8 cellular contexts compared by ENCODE assay signal in genomic region chr3:158570999-158571702, GRCh38. TPM values are rescaled to one million over a fixed set of nuclear protein-coding genes. Genes with fewer than 3 reads are reported as not detected.
DNase-seq lines count a peak whose midpoint lies in the region; TF ChIP-seq lines count a peak whose summit lies in the region.

TSS of gene MLF1 (plus strand) at chr3:158571194. CDS start at chr3:158571301, 107 bp downstream.

- peaks cover 55% of the 10 kb centered on the region for H3K27me3 Mint-ChIP-seq in activated naive CD8-positive, alpha-beta T cell treated with anti-CD3 and anti-CD28 coated beads for 36 hours

- H3K4me1 ChIP-seq in neuronal stem cell (ENCODE audit: control insufficient read depth in 2 of 2, insufficient read depth in 1 of 2, low read depth in 1 of 2, low read length in 2 of 2) (peaks cover 2 to 5% of the 10 kb centered on the region in 2 donors), stomach (peaks cover 0 to 23% (median 11%) of the 10 kb centered on the region in 4 donors)

- H2BK5ac ChIP-seq in neuronal stem cell (ENCODE audit: low read length): no peak within 1 kb of the TSS

- no peak for TF ChIP-seq EP300 in stomach (IDR thresholded peaks at IDR 0.05)

- peaks cover 6% of the 10 kb centered on the region for H3K9me3 Mint-ChIP-seq in activated naive CD8-positive, alpha-beta T cell treated with anti-CD3 and anti-CD28 coated beads for 36 hours

- peak within 1 kb of the TSS; percentile 97 for H2AFZ ChIP-seq in neuronal stem cell (ENCODE audit: low read length)

- intact Hi-C loops in stomach (cut with DNase I; ENCODE audit: low total_unique reads): no loop called here

- WGBS in neuronal stem cell (ENCODE audit: extremely low coverage in 2 of 2, insufficient read length in 2 of 2, insufficient replicate concordance in 1 of 2), 2 donors: no CpG with 5 or more reads among the region's 51 CpGs
- 0 to 8% (median 4%) methylated on average over 33 to 51 of the region's 51 CpGs for WGBS in stomach, 5 donors

- H3K9ac ChIP-seq in neuronal stem cell (ENCODE audit: low read depth, low read length, poor library complexity): peak within 1 kb of the TSS; percentile 70

- no peak within 1 kb of the TSS for H4K91ac ChIP-seq in neuronal stem cell (ENCODE audit: low read depth, low read length, poor library complexity)

- no peak within 1 kb of the TSS for H3K27ac ChIP-seq in neuronal stem cell (replicated peaks; ENCODE audit: low read length)
- peak within 1 kb of the TSS; percentile 19 to 82 (median 58) for H3K27ac ChIP-seq in stomach

- H3K23ac ChIP-seq in neuronal stem cell (ENCODE audit: low read depth, low read length, poor library complexity): peak within 1 kb of the TSS; percentile 91

- H4K8ac ChIP-seq in neuronal stem cell (ENCODE audit: low read depth, low read length): no peak within 1 kb of the TSS

- peak within 1 kb of the TSS; percentile 81 for H3K27ac Mint-ChIP-seq in activated naive CD8-positive, alpha-beta T cell treated with anti-CD3 and anti-CD28 coated beads for 36 hours

- H3K27me3 ChIP-seq in neuronal stem cell (ENCODE audit: control insufficient read depth in 3 of 3, insufficient read depth in 3 of 3, low read depth in 1 of 3, low read length in 3 of 3) (peaks cover 0 to 23% (median 0%) of the 10 kb centered on the region in 3 experiments), stomach (peaks cover 0 to 7% (median 0%) of the 10 kb centered on the region in 3 donors)

- TF ChIP-seq POLR2A in stomach (IDR thresholded peaks at IDR 0.05): peak in 2 of 4 donors; percentile 9 to 36

- DNase-seq in DMS79 (lab: John Stamatoyannopoulos, UW) (peak; percentile 89), GOT3 (lab: John Stamatoyannopoulos, UW) (peak; percentile 95), M059J (ENCODE audit: low read depth) (peak; percentile 98), SKM-1 (lab: John Stamatoyannopoulos, UW; ENCODE audit: unreplicated experiment) (peak; percentile 68), glomerular endothelial cell (ENCODE audit: extremely low read depth, low read depth, low spot score) (peak; percentile 65), neuronal stem cell (ENCODE audit: low spot score) (peak; percentile 95), stomach (peak; percentile 92)
- DNase-seq in activated naive CD8-positive, alpha-beta T cell treated with anti-CD3 and anti-CD28 coated beads for 36 hours: peak; percentile 86

- no peak within 1 kb of the TSS for H2BK15ac ChIP-seq in neuronal stem cell (ENCODE audit: low read length)

- no peak within 1 kb of the TSS for H3K4ac ChIP-seq in neuronal stem cell (ENCODE audit: low read length)

- no peak for TF ChIP-seq CTCF in stomach (IDR thresholded peaks at IDR 0.05)

- peaks cover 13% of the 10 kb centered on the region for H3K4me1 Mint-ChIP-seq in activated naive CD8-positive, alpha-beta T cell treated with anti-CD3 and anti-CD28 coated beads for 36 hours

- no peak within 1 kb of the TSS for H2BK120ac ChIP-seq in neuronal stem cell (ENCODE audit: low read depth, low read length)

- H3K9me3 ChIP-seq in neuronal stem cell (replicated peaks in 1 of 2; ENCODE audit: control insufficient read depth in 2 of 2, insufficient read depth in 1 of 2, low read depth in 1 of 2, low read length in 2 of 2) (no peaks in the 10 kb centered on the region), stomach (no peaks in the 10 kb centered on the region)

- no peak within 1 kb of the TSS for H3K14ac ChIP-seq in neuronal stem cell (ENCODE audit: low read length)

- H3K18ac ChIP-seq in neuronal stem cell (ENCODE audit: low read length): peak within 1 kb of the TSS; percentile 90

- H2AK5ac ChIP-seq in neuronal stem cell (ENCODE audit: low read depth, low read length): no peak within 1 kb of the TSS

- no peaks in the 10 kb centered on the region for H3K79me1 ChIP-seq in neuronal stem cell (ENCODE audit: low read depth, low read length)

- peak within 1 kb of the TSS; percentile 93 for H3K4me2 ChIP-seq in neuronal stem cell (ENCODE audit: insufficient read depth, low read length, poor library complexity, severe bottlenecking)

- no peaks in the 10 kb centered on the region for H3K36me3 ChIP-seq in neuronal stem cell (replicated peaks in 1 of 2; ENCODE audit: control insufficient read depth in 2 of 2, insufficient read depth in 2 of 2, low read length in 2 of 2)
- H3K36me3 ChIP-seq in stomach: no peaks in the 10 kb centered on the region

- no peak within 1 kb of the TSS for H2BK12ac ChIP-seq in neuronal stem cell (ENCODE audit: low read length)

- peak within 1 kb of the TSS; percentile 83 to 86 for H3K4me3 ChIP-seq in neuronal stem cell (ENCODE audit: low read length in 2 of 2)
- peak within 1 kb of the TSS; percentile 44 to 62 (median 56) for H3K4me3 ChIP-seq in stomach

- peaks cover 5% of the 10 kb centered on the region for H3K36me3 Mint-ChIP-seq in activated naive CD8-positive, alpha-beta T cell treated with anti-CD3 and anti-CD28 coated beads for 36 hours

- H3K4me3 Mint-ChIP-seq in activated naive CD8-positive, alpha-beta T cell treated with anti-CD3 and anti-CD28 coated beads for 36 hours: peak within 1 kb of the TSS; percentile 80

RNA-seq across cellular contexts. Expression of gene MLF1, which starts in this region (rescaled TPM):
- 30.7 and 38.6 TPM in 2 replicates for total RNA-seq in M059J (2014; rRNA removed; shearing (Covaris generic))
- under 1 TPM; 0.80 to 0.89 TPM for total RNA-seq in activated naive CD8-positive, alpha-beta T cell treated with anti-CD3 and anti-CD28 coated beads for 36 hours
- total RNA-seq in glomerular endothelial cell: 11.8 and 12.2 TPM in 2 replicates
- polyA plus RNA-seq in neuronal stem cell (2013, experiment 1 of 2): 26.1 TPM
- 27.5 TPM for polyA plus RNA-seq in neuronal stem cell (2013, experiment 2 of 2)
- total RNA-seq in stomach: 10 to 100 TPM in 1 of 5 donors, 1 to 10 TPM in 4; 1.3 to 14.3 (median 3.8) TPM
- 10 to 100 TPM in 1 of 3 donors, 1 to 10 TPM in 2; 5.5 to 18.6 (median 6.1) TPM for polyA plus RNA-seq in stomach

Comparison
In these comparisons a context has a peak if more than half of its experiments do, and no peak if none do; other contexts are left out.
1. Peak in DNase-seq in activated naive CD8-positive, alpha-beta T cell treated with anti-CD3 and anti-CD28 coated beads for 36 hours; RNA of the gene not detected or under 1 TPM.